In the genomic region with DNA sequence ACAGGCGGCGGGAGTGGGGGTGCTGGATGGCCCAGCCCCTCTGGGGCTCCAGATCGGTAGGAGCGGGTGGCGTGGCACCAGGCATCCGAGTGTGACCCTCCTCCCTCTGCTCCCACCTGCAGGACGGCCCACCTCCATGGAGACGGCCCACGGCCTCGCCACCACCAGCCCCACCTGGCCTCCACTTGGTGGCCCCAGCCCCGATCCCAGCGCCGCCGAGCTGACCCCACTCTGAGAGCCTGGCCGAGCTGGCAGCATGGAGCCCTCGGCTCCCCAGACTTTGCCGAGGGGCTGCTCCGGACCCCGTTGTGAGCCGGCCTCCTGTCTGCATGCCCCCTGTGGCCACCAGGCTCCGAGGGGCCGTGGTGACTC, we compare ENCODE assay signal across 20 cellular contexts. TPM values are rescaled to one million over a fixed set of nuclear protein-coding genes. Genes with fewer than 3 reads are reported as not detected.
"Had no signal": no experiment of that assay in that cellular context is flagged by ENCODE, and none has a peak within 500 bp of the region (broad histone marks: within the 10 kb centered on the region; RNA-seq: fewer than 3 reads in every experiment).

No MANE protein-coding gene starts in this region.

- H3K4me3 ChIP-seq: colonic mucosa, lower lobe of right lung, right atrium auricular region, SK-N-MC, thoracic aorta, upper lobe of right lung had no signal

- ATAC-seq: activated CD8-positive, alpha-beta T cell treated with anti-CD3 and anti-CD28 coated beads for 36 hours; lower lobe of right lung; stimulated activated naive B cell treated with anti-CD40 and anti-IgM and Interleukin-4, amounts not matched to agents 10 μg/mL and 1 μg/mL and 100 μg/mL, for 72 hours; T-cell; upper lobe of right lung had no signal

- H3K27me3 Mint-ChIP-seq: activated CD4-positive, alpha-beta T cell treated with anti-CD3 and anti-CD28 coated beads, Interleukin-2, amount 10 ng/mL, durations not matched to agents 24 days and 14 days; activated CD8-positive, alpha-beta T cell treated with anti-CD3 and anti-CD28 coated beads for 36 hours; progenitor cell of endocrine pancreas; stimulated activated naive B cell treated with anti-CD40 and anti-IgM and Interleukin-4, amounts not matched to agents 10 μg/mL and 1 μg/mL and 100 μg/mL, for 72 hours; T-cell had no signal

- H3K4me3 Mint-ChIP-seq: activated CD4-positive, alpha-beta T cell treated with anti-CD3 and anti-CD28 coated beads, Interleukin-2, amount 10 ng/mL, durations not matched to agents 24 days and 14 days; activated CD8-positive, alpha-beta T cell treated with anti-CD3 and anti-CD28 coated beads for 36 hours; activated naive CD4-positive, alpha-beta T cell treated with anti-CD3 and anti-CD28 coated beads for 36 hours; immature natural killer cell; nephron progenitor cell; T-cell had no signal

- H3K27ac Mint-ChIP-seq: activated CD4-positive, alpha-beta T cell treated with anti-CD3 and anti-CD28 coated beads, Interleukin-2, amount 10 ng/mL, durations not matched to agents 24 days and 14 days; activated CD8-positive, alpha-beta T cell treated with anti-CD3 and anti-CD28 coated beads for 36 hours; activated naive CD4-positive, alpha-beta T cell treated with anti-CD3 and anti-CD28 coated beads for 36 hours; immature natural killer cell; nephron progenitor cell; progenitor cell of endocrine pancreas; T-cell had no signal

- DNase-seq: activated CD4-positive, alpha-beta T cell treated with anti-CD3 and anti-CD28 coated beads, Interleukin-2, amount 10 ng/mL, durations not matched to agents 24 days and 14 days; activated CD8-positive, alpha-beta T cell treated with anti-CD3 and anti-CD28 coated beads for 36 hours; activated naive CD4-positive, alpha-beta T cell treated with anti-CD3 and anti-CD28 coated beads for 36 hours; activated T-cell treated with anti-CD3 and anti-CD28 coated beads, Interleukin-2, amount 50 U/mL, for 1 hour; aorta; brain microvascular endothelial cell; central memory CD4-positive, alpha-beta T cell; colonic mucosa; head of caudate nucleus; immature natural killer cell; lower lobe of right lung; nephron progenitor cell; occipital lobe; stimulated activated naive B cell treated with anti-CD40 and anti-IgM and Interleukin-4, amounts not matched to agents 10 μg/mL and 1 μg/mL and 100 μg/mL, for 72 hours; T-cell had no signal

- H3K27ac ChIP-seq: brain microvascular endothelial cell, colonic mucosa, lower lobe of right lung, right atrium auricular region, SK-N-MC, thoracic aorta, upper lobe of right lung had no signal

- H3K9me3 Mint-ChIP-seq: activated CD4-positive, alpha-beta T cell treated with anti-CD3 and anti-CD28 coated beads, Interleukin-2, amount 10 ng/mL, durations not matched to agents 24 days and 14 days; activated CD8-positive, alpha-beta T cell treated with anti-CD3 and anti-CD28 coated beads for 36 hours; activated naive CD4-positive, alpha-beta T cell treated with anti-CD3 and anti-CD28 coated beads for 36 hours; immature natural killer cell; nephron progenitor cell; stimulated activated naive B cell treated with anti-CD40 and anti-IgM and Interleukin-4, amounts not matched to agents 10 μg/mL and 1 μg/mL and 100 μg/mL, for 72 hours; T-cell had no signal

- H3K9me3 ChIP-seq: colonic mucosa, lower lobe of right lung, right atrium auricular region, thoracic aorta, upper lobe of right lung had no signal

- H3K4me1 ChIP-seq: colonic mucosa had no signal

- H3K27me3 ChIP-seq: brain microvascular endothelial cell, colonic mucosa, right atrium auricular region, upper lobe of right lung had no signal

RNA-seq across cellular contexts. Expression of gene DNAAF8, which starts 45.7 kb away (rescaled TPM):
- total RNA-seq: activated CD4-positive, alpha-beta T cell treated with anti-CD3 and anti-CD28 coated beads, Interleukin-2, amount 10 ng/mL, durations not matched to agents 24 days and 14 days; thoracic aorta had no signal
